ENCODE assay signal across 8 cellular contexts in genomic region chr7:115009139-115009538, GRCh38.
DNase-seq lines count a peak whose midpoint lies in the region; ATAC-seq and TF ChIP-seq lines count a peak whose summit lies in the region.

No MANE protein-coding gene starts in this region.

- H3K9me3 Mint-ChIP-seq in activated naive CD4-positive, alpha-beta T cell treated with anti-CD3 and anti-CD28 coated beads, Interleukin-2, amount 50 U/mL, for 24 hours, result peaks cover 7% of the 10 kb centered on the region
- H3K9me3 Mint-ChIP-seq in chondrocyte (ENCODE audit: low read depth), result no peaks in the 10 kb centered on the region

- TF ChIP-seq CTCF in thyroid gland (IDR thresholded peaks at IDR 0.05), result no peak
- TF ChIP-seq CTCF in chondrocyte (IDR thresholded peaks at IDR 0.05), result no peak

- H3K4me1 ChIP-seq in adipocyte (ENCODE audit: control insufficient read depth, insufficient read depth, low read length) (peaks cover 76% of the 10 kb centered on the region), thyroid gland (peaks cover 19 to 25% of the 10 kb centered on the region in 2 donors), HAP-1 (no peaks in the 10 kb centered on the region)

- H3K9me3 ChIP-seq in adipocyte (ENCODE audit: control insufficient read depth, low read length), result no peaks in the 10 kb centered on the region
- H3K9me3 ChIP-seq in thyroid gland, result no peaks in the 10 kb centered on the region
- no peaks in the 10 kb centered on the region for H3K9me3 ChIP-seq in HAP-1

- 16 to 18% methylated on average over 3 of the region's 3 CpGs for WGBS in thyroid gland, 2 donors

- intact Hi-C loops in thyroid gland (cut with DNase I), result no loop called here

- no peaks in the 10 kb centered on the region for H3K27me3 Mint-ChIP-seq in activated naive CD4-positive, alpha-beta T cell treated with anti-CD3 and anti-CD28 coated beads, Interleukin-2, amount 50 U/mL, for 24 hours
- no peaks in the 10 kb centered on the region for H3K27me3 Mint-ChIP-seq in chondrocyte (ENCODE audit: low read depth)

- H3K4me3 ChIP-seq in adipocyte (ENCODE audit: low read length) (peak overlapping the region; percentile 54), thyroid gland (replicated peaks in 1 of 3) (no peak overlapping the region), HAP-1 (no peak overlapping the region)

- H3K27me3 ChIP-seq in adipocyte (replicated peaks; ENCODE audit: control insufficient read depth, insufficient read depth, low read length), result no peaks in the 10 kb centered on the region
- no peaks in the 10 kb centered on the region for H3K27me3 ChIP-seq in thyroid gland
- H3K27me3 ChIP-seq in HAP-1 (ENCODE audit: low read depth), result no peaks in the 10 kb centered on the region

- H3K4me1 Mint-ChIP-seq in activated naive CD4-positive, alpha-beta T cell treated with anti-CD3 and anti-CD28 coated beads, Interleukin-2, amount 50 U/mL, for 24 hours, result peaks cover 88% of the 10 kb centered on the region
- peaks cover 20% of the 10 kb centered on the region for H3K4me1 Mint-ChIP-seq in chondrocyte (ENCODE audit: low read depth)

- ATAC-seq in HG03196 (IDR thresholded peaks at IDR 0.05; ENCODE audit: unreplicated experiment), result peak; percentile 65
- no peak for ATAC-seq in HG02970 (IDR thresholded peaks at IDR 0.05; ENCODE audit: low FRiP score, unreplicated experiment)

- in situ Hi-C loops in HAP-1 (cut with MboI; ENCODE audit: low sequenced_read_pairs), result no loop called here

- peak overlapping the region in 2 of 3 donors; percentile 45 to 67 for H3K27ac ChIP-seq in thyroid gland

- peak overlapping the region; percentile 90 for H3K27ac Mint-ChIP-seq in activated naive CD4-positive, alpha-beta T cell treated with anti-CD3 and anti-CD28 coated beads, Interleukin-2, amount 50 U/mL, for 24 hours
- H3K27ac Mint-ChIP-seq in chondrocyte (ENCODE audit: unreplicated experiment), result no peak overlapping the region

- peak overlapping the region; percentile 66 for H3K9ac ChIP-seq in adipocyte (ENCODE audit: low read length)

- peak overlapping the region; percentile 74 for H3K4me3 Mint-ChIP-seq in activated naive CD4-positive, alpha-beta T cell treated with anti-CD3 and anti-CD28 coated beads, Interleukin-2, amount 50 U/mL, for 24 hours
- no peak overlapping the region for H3K4me3 Mint-ChIP-seq in chondrocyte (ENCODE audit: unreplicated experiment)

- peaks cover 17% of the 10 kb centered on the region for H3K36me3 ChIP-seq in adipocyte (ENCODE audit: control insufficient read depth, insufficient read depth, low read length, severe bottlenecking)
- no peaks in the 10 kb centered on the region for H3K36me3 ChIP-seq in thyroid gland
- no peaks in the 10 kb centered on the region for H3K36me3 ChIP-seq in HAP-1 (replicated peaks)

- TF ChIP-seq POLR2A in thyroid gland (IDR thresholded peaks at IDR 0.05), result no peak

- DNase-seq in activated naive CD4-positive, alpha-beta T cell treated with Interleukin-2 at 50 U/mL for 16 hours, result no peak
- DNase-seq in adipocyte (ENCODE audit: low read depth) (peak; percentile 36), thyroid gland (no peak), chondrocyte (ENCODE audit: low spot score) (no peak), HAP-1 (ENCODE audit: low spot score in 2 of 2) (no peak)

- peaks cover 23% of the 10 kb centered on the region for H3K36me3 Mint-ChIP-seq in activated naive CD4-positive, alpha-beta T cell treated with anti-CD3 and anti-CD28 coated beads, Interleukin-2, amount 50 U/mL, for 24 hours
- peaks cover 4% of the 10 kb centered on the region for H3K36me3 Mint-ChIP-seq in chondrocyte (ENCODE audit: low read depth)
